8 cellular contexts compared by ENCODE assay signal in genomic region chr7:150685219-150686029, GRCh38. TPM values are rescaled to one million over a fixed set of nuclear protein-coding genes. Genes with fewer than 3 reads are reported as not detected.
A peak's percentile ranks its signal among the peaks of the same experiment; 100 is the strongest.
DNase-seq lines count a peak whose midpoint lies in the region; ATAC-seq, FAIRE-seq and TF ChIP-seq lines count a peak whose summit lies in the region.

TSS of gene GIMAP2 (plus strand) at chr7:150685706. CDS start at chr7:150687060, 1,354 bp downstream.

- H3K4me3 ChIP-seq in AG04450 (ENCODE audit: low read depth, low read length) (peak within 1 kb of the TSS; percentile 10; the same call in 1 of the 2 replicates), PC-3 (ENCODE audit: low read length) (peak within 1 kb of the TSS; percentile 63), mucosa of descending colon (peak within 1 kb of the TSS; percentile 31)

- ATAC-seq in GM18505 (IDR thresholded peaks at IDR 0.05; ENCODE audit: unreplicated experiment) = peak; percentile 90
- peak; percentile 93 for ATAC-seq in HG02885 (IDR thresholded peaks at IDR 0.05; ENCODE audit: poor library complexity, unreplicated experiment)
- peak; percentile 82 for ATAC-seq in PC-3
- ATAC-seq in mucosa of descending colon = peak; percentile 95

- no peaks in the 10 kb centered on the region for H4K20me1 ChIP-seq in PC-3 (ENCODE audit: low read length)

- no peaks in the 10 kb centered on the region for H3K27me3 ChIP-seq in AG04450 (ENCODE audit: control insufficient read depth, insufficient read depth, low read length)
- H3K27me3 ChIP-seq in PC-3 (ENCODE audit: low read length) = peaks cover 14% of the 10 kb centered on the region; the same call in 1 of the 2 replicates

- H3K9me2 ChIP-seq in PC-3 (replicated peaks; ENCODE audit: low read length) = no peaks in the 10 kb centered on the region

- peak; percentile 39 for TF ChIP-seq POLR2A in GM18505 (IDR thresholded peaks at IDR 0.05; ENCODE audit: borderline replicate concordance, extremely low read depth, insufficient read depth, insufficient read length)

- H3K27ac ChIP-seq in AG04450 (ENCODE audit: low read depth, low read length) (no peak within 1 kb of the TSS), PC-3 (ENCODE audit: low read length) (no peak within 1 kb of the TSS), cingulate gyrus (ENCODE audit: low read depth, low read length) (peak within 1 kb of the TSS; percentile 57)

- no peak for FAIRE-seq in urothelium cell line (lab: Jason Lieb, UNC)

- H3K4me1 ChIP-seq in PC-3 (ENCODE audit: insufficient read depth, low read length) = peaks cover 7% of the 10 kb centered on the region; the same call in 1 of the 2 replicates
- H3K4me1 ChIP-seq in mucosa of descending colon (ENCODE audit: low read depth) = peaks cover 3% of the 10 kb centered on the region

- TF ChIP-seq CTCF in AG04450 (IDR thresholded peaks at IDR 0.05; ENCODE audit: low read depth, low read length) (no peak), PC-3 (conservative IDR thresholded peaks at IDR 0.05; ENCODE audit: low read depth, low read length) (no peak), mucosa of descending colon (IDR thresholded peaks at IDR 0.05) (no peak)

- CTCF ChIA-PET in AG04450 (lab: Charles Lee) (no interaction called here), PC-3 (lab: Charles Lee) (no interaction called here)

- peak within 1 kb of the TSS; percentile 78 for H2AFZ ChIP-seq in PC-3 (ENCODE audit: low read length)

- no peaks in the 10 kb centered on the region for H3K79me2 ChIP-seq in PC-3 (ENCODE audit: low read length)

- H3K4me2 ChIP-seq in PC-3 (ENCODE audit: low read length) = peak within 1 kb of the TSS; percentile 81

- no TSS peak for BruUV-seq in PC-3 (replicated peaks; lab: Mats Ljungman, UMichigan)

- H3K9me3 ChIP-seq in AG04450 (ENCODE audit: control insufficient read depth, insufficient read depth, low read length) = peaks cover 12% of the 10 kb centered on the region
- no peaks in the 10 kb centered on the region for H3K9me3 ChIP-seq in PC-3 (ENCODE audit: low read length)
- H3K9me3 ChIP-seq in mucosa of descending colon = no peaks in the 10 kb centered on the region

- H3K9ac ChIP-seq in PC-3 (ENCODE audit: low read length) = no peak within 1 kb of the TSS

- POLR2A ChIA-PET in AG04450 (lab: Yijun Ruan, JAX) (no interaction called here), PC-3 (lab: Charles Lee; ENCODE audit: unreplicated experiment) (no interaction called here)

- no peaks in the 10 kb centered on the region for H3F3A ChIP-seq in PC-3 (ENCODE audit: low read length, unreplicated experiment)

- intact Hi-C loops in PC-3 (cut with micrococcal nuclease) (no loop called here), mucosa of descending colon (cut with DNase I, micrococcal nuclease) (no loop called here)

- H3K36me3 ChIP-seq in PC-3 (ENCODE audit: low read depth, low read length) (no peaks in the 10 kb centered on the region), mucosa of descending colon (ENCODE audit: low read depth) (no peaks in the 10 kb centered on the region)

- DNase-seq in AG04450 (ENCODE audit: low read depth, low spot score) (no peak), PC-3 (peak; percentile 15), mucosa of descending colon (peak in 1 of 3 donors; percentile 49), urothelium cell line (ENCODE audit: low spot score) (no peak), NCI-H2171 (lab: John Stamatoyannopoulos, UW) (no peak)

RNA-seq across cellular contexts. Expression of gene GIMAP2, which starts in this region (rescaled TPM):
- 0.10 and 0.11 TPM in 2 replicates for polyA plus RNA-seq in AG04450 (2011; rRNA removed)
- polyA minus RNA-seq in AG04450 (2011; rRNA and poly(A)+ RNA removed) = not detected in 2 replicates
- total RNA-seq in PC-3 (2014; rRNA removed) (not detected in 2 replicates), mucosa of descending colon (1 to 10 TPM; 8.1 to 8.6 (median 8.3) TPM)

Comparison
In these comparisons a context has a peak if more than half of its experiments do, and no peak if none do; other contexts are left out.
1. Peak in DNase-seq, ATAC-seq, H3K4me3 ChIP-seq and H3K4me2 ChIP-seq in PC-3; RNA of the gene not detected or under 1 TPM.
2. H3K4me3 ChIP-seq: peak in every context shown above with its lines; median percentile 63 in PC-3; 31 in mucosa of descending colon; 10 in AG04450.